Comparison of ENCODE assay signal across 9 cellular contexts in genomic region chr16:48596326-48596725, GRCh38. TPM values are rescaled to one million over a fixed set of nuclear protein-coding genes. Genes with fewer than 3 reads are reported as not detected.
DNase-seq lines count a peak whose midpoint lies in the region; ATAC-seq and TF ChIP-seq lines count a peak whose summit lies in the region.
"Had no signal": no experiment of that assay in that cellular context is flagged by ENCODE, and none has a peak within 500 bp of the region (broad histone marks: within the 10 kb centered on the region; RNA-seq: fewer than 3 reads in every experiment).

No MANE protein-coding gene starts in this region.

- H3K4me3 Mint-ChIP-seq in dendritic cell treated with granulocyte-macrophage colony-stimulating factor and Interleukin-4, amounts not matched to agents 40 ng/mL and 50 ng/mL, for 4 days = no peak overlapping the region
- H3K4me3 Mint-ChIP-seq: memory B cell had no signal

- peaks cover 62% of the 10 kb centered on the region for H3K4me1 Mint-ChIP-seq in dendritic cell treated with granulocyte-macrophage colony-stimulating factor and Interleukin-4, amounts not matched to agents 40 ng/mL and 50 ng/mL, for 4 days (ENCODE audit: low read depth)

- H3K27ac Mint-ChIP-seq in dendritic cell treated with granulocyte-macrophage colony-stimulating factor and Interleukin-4, amounts not matched to agents 40 ng/mL and 50 ng/mL, for 4 days = peak overlapping the region; percentile 38
- H3K27ac Mint-ChIP-seq: memory B cell had no signal

- H3K36me3 ChIP-seq in BE2C (no peaks in the 10 kb centered on the region), MG63 (no peaks in the 10 kb centered on the region; the same call in 1 of the 2 replicates)

- peak; percentile 86 for ATAC-seq in GM19467 (IDR thresholded peaks at IDR 0.05; ENCODE audit: unreplicated experiment)
- ATAC-seq in HG03460 (IDR thresholded peaks at IDR 0.05; ENCODE audit: unreplicated experiment) = peak; percentile 89
- no peak for ATAC-seq in GM19328 (IDR thresholded peaks at IDR 0.05; ENCODE audit: unreplicated experiment)

- 0 out of 2 replicates have a peak, but pooled peaks cover 6% of the 10 kb centered on the region for H3K9me3 ChIP-seq in BE2C
- H3K9me3 ChIP-seq in MG63 = peaks cover 17% of the 10 kb centered on the region

- no peaks in the 10 kb centered on the region for H3K4me1 ChIP-seq in BE2C

- H3K36me3 Mint-ChIP-seq in dendritic cell treated with granulocyte-macrophage colony-stimulating factor and Interleukin-4, amounts not matched to agents 40 ng/mL and 50 ng/mL, for 4 days (ENCODE audit: low read depth) = peaks cover 62% of the 10 kb centered on the region

- peaks cover 9% of the 10 kb centered on the region for H3K9me3 Mint-ChIP-seq in dendritic cell treated with granulocyte-macrophage colony-stimulating factor and Interleukin-4, amounts not matched to agents 40 ng/mL and 50 ng/mL, for 4 days

- intact Hi-C loops in dendritic cell treated with granulocyte-macrophage colony-stimulating factor and Interleukin-4, amounts not matched to agents 40 ng/mL and 50 ng/mL, for 4 days (cut with micrococcal nuclease) = no loop called here

- H3K4me3 ChIP-seq in BE2C (ENCODE audit: low read depth, low read length) (no peak overlapping the region), MG63 (no peak overlapping the region)

- H3K27me3 Mint-ChIP-seq in dendritic cell treated with granulocyte-macrophage colony-stimulating factor and Interleukin-4, amounts not matched to agents 40 ng/mL and 50 ng/mL, for 4 days = no peaks in the 10 kb centered on the region
- H3K27me3 Mint-ChIP-seq: memory B cell had no signal

- H3K27me3 ChIP-seq in BE2C (no peaks in the 10 kb centered on the region), MG63 (no peaks in the 10 kb centered on the region)

- DNase-seq in GM10266 (ENCODE audit: extremely low spot score) = peak; percentile 36
- no peak for DNase-seq in BE2C
- no peak for DNase-seq in MG63
- DNase-seq in ureter (ENCODE audit: low spot score) = no peak

- TF ChIP-seq CTCF in GM10266 (IDR thresholded peaks at IDR 0.05; ENCODE audit: control insufficient read depth, insufficient read depth, low read depth, missing control alignments) = no peak
- TF ChIP-seq CTCF in BE2C (IDR thresholded peaks at IDR 0.05; ENCODE audit: low read depth, low read length) = no peak

RNA-seq across cellular contexts. Expression of gene N4BP1, which starts 13.7 kb away (rescaled TPM):
- polyA plus RNA-seq in BE2C (2012; ENCODE audit: insufficient read depth, insufficient read length, low read depth) = 14.9 TPM
- 9.1 and 32.4 TPM in 2 replicates for total RNA-seq in MG63 (2014; rRNA removed; shearing (Covaris generic); ENCODE audit: low replicate concordance)
- 49.7 TPM for total RNA-seq in ureter
